In genomic region chr6:96520039-96520850, GRCh38 we compare ENCODE assay signal across 9 cellular contexts. TPM values are rescaled to one million over a fixed set of nuclear protein-coding genes. Genes with fewer than 3 reads are reported as not detected.
DNase-seq lines count a peak whose midpoint lies in the region; ATAC-seq lines count a peak whose summit lies in the region.
"Had no signal": no experiment of that assay in that cellular context is flagged by ENCODE, and none has a peak within 500 bp of the region (broad histone marks: within the 10 kb centered on the region; RNA-seq: fewer than 3 reads in every experiment).

No MANE protein-coding gene starts in this region.

- no peaks in the 10 kb centered on the region for H3K36me3 ChIP-seq in stomach smooth muscle (ENCODE audit: control insufficient read depth in 2 of 2, insufficient read depth in 2 of 2, low read length in 2 of 2)

- no peaks in the 10 kb centered on the region for H3K9me3 ChIP-seq in stomach smooth muscle (ENCODE audit: control insufficient read depth in 2 of 2, low read length in 2 of 2)

- H3K9ac ChIP-seq in stomach smooth muscle (ENCODE audit: low read length in 2 of 2), result peak overlapping the region in 1 of 2 donors; percentile 58

- ATAC-seq in HG03520 (IDR thresholded peaks at IDR 0.05; ENCODE audit: unreplicated experiment), result no peak
- no peak for ATAC-seq in HG02938 (IDR thresholded peaks at IDR 0.05; ENCODE audit: unreplicated experiment)

- no peak overlapping the region for H3K27ac ChIP-seq in stomach smooth muscle (ENCODE audit: low read length)

- H3K4me3 Mint-ChIP-seq in activated T-cell treated with anti-CD3 and anti-CD28 coated beads, Interleukin-2, amount 50 U/mL, for 24 hours, result peak overlapping the region; percentile 99
- peak overlapping the region; percentile 100 for H3K4me3 Mint-ChIP-seq in activated T-helper 1 cell treated with anti-CD3 and anti-CD28 coated beads, Interleukin-12 subunit alpha, Interleukin-12 subunit beta, Interleukin-2, Interleukin-4 antibody, amounts not matched to agents 30 ng/mL and 10 ng/mL and 1 ng/mL, durations not matched to agents 14 hours and 24 hours and 36 hours

- H3K4me1 Mint-ChIP-seq in activated T-cell treated with anti-CD3 and anti-CD28 coated beads, Interleukin-2, amount 50 U/mL, for 24 hours (ENCODE audit: low read depth), result peaks cover 23% of the 10 kb centered on the region
- H3K4me1 Mint-ChIP-seq in activated T-helper 1 cell treated with anti-CD3 and anti-CD28 coated beads, Interleukin-12 subunit alpha, Interleukin-12 subunit beta, Interleukin-2, Interleukin-4 antibody, amounts not matched to agents 30 ng/mL and 10 ng/mL and 1 ng/mL, durations not matched to agents 14 hours and 24 hours and 36 hours (ENCODE audit: low read depth), result peaks cover 24% of the 10 kb centered on the region

- H3K27me3 Mint-ChIP-seq in activated T-cell treated with anti-CD3 and anti-CD28 coated beads, Interleukin-2, amount 50 U/mL, for 24 hours, result no peaks in the 10 kb centered on the region
- H3K27me3 Mint-ChIP-seq in activated T-helper 1 cell treated with anti-CD3 and anti-CD28 coated beads, Interleukin-12 subunit alpha, Interleukin-12 subunit beta, Interleukin-2, Interleukin-4 antibody, amounts not matched to agents 30 ng/mL and 10 ng/mL and 1 ng/mL, durations not matched to agents 14 hours and 24 hours and 36 hours (ENCODE audit: insufficient read depth), result no peaks in the 10 kb centered on the region

- intact Hi-C loops in activated T-helper 1 cell treated with anti-CD3 and anti-CD28 coated beads, Interleukin-12 subunit alpha, Interleukin-12 subunit beta, Interleukin-2, Interleukin-4 antibody, amounts not matched to agents 30 ng/mL and 10 ng/mL and 1 ng/mL, durations not matched to agents 14 hours and 24 hours and 36 hours (cut with micrococcal nuclease), result loop anchor here (2.0 to 5.0 kb wide), 2 partner anchors 215 to 537 kb away; no protein-coding TSS in a partner anchor

- no peaks in the 10 kb centered on the region for H3K9me3 Mint-ChIP-seq in activated T-cell treated with anti-CD3 and anti-CD28 coated beads, Interleukin-2, amount 50 U/mL, for 24 hours
- no peaks in the 10 kb centered on the region for H3K9me3 Mint-ChIP-seq in activated T-helper 1 cell treated with anti-CD3 and anti-CD28 coated beads, Interleukin-12 subunit alpha, Interleukin-12 subunit beta, Interleukin-2, Interleukin-4 antibody, amounts not matched to agents 30 ng/mL and 10 ng/mL and 1 ng/mL, durations not matched to agents 14 hours and 24 hours and 36 hours

- DNase-seq in activated T-cell treated with anti-CD3 and anti-CD28 coated beads, Interleukin-2, amount 50 U/mL, for 24 hours, result no peak
- no peak for DNase-seq in activated T-cell treated with anti-CD3 and anti-CD28 coated beads, Interleukin-2, amount 50 U/mL, for 48 hours
- DNase-seq in activated T-helper 1 cell treated with anti-CD3 and anti-CD28 coated beads, Interleukin-12 subunit alpha, Interleukin-12 subunit beta, Interleukin-2, Interleukin-4 antibody, amounts not matched to agents 30 ng/mL and 10 ng/mL and 1 ng/mL, durations not matched to agents 14 hours and 24 hours and 36 hours (ENCODE audit: low spot score), result no peak
- DNase-seq in iPS-NIHi11 (ENCODE audit: low spot score) (peak; percentile 8), NCI-H1417 treated with DMSO at 0.1 percent for 48 hours (lab: John Stamatoyannopoulos, UW) (no peak)
- DNase-seq: GDM1 had no signal

- peak overlapping the region; percentile 82 to 90 for H3K4me3 ChIP-seq in stomach smooth muscle (ENCODE audit: low read length in 2 of 2)

- peak overlapping the region; percentile 47 for H3K27ac Mint-ChIP-seq in activated T-cell treated with anti-CD3 and anti-CD28 coated beads, Interleukin-2, amount 50 U/mL, for 24 hours
- H3K27ac Mint-ChIP-seq in activated T-helper 1 cell treated with anti-CD3 and anti-CD28 coated beads, Interleukin-12 subunit alpha, Interleukin-12 subunit beta, Interleukin-2, Interleukin-4 antibody, amounts not matched to agents 30 ng/mL and 10 ng/mL and 1 ng/mL, durations not matched to agents 14 hours and 24 hours and 36 hours, result no peak overlapping the region

- no peaks in the 10 kb centered on the region for H3K27me3 ChIP-seq in stomach smooth muscle (ENCODE audit: control insufficient read depth in 1 of 2, insufficient read depth in 2 of 2, low read length in 2 of 2)

- peaks cover 29% of the 10 kb centered on the region for H3K36me3 Mint-ChIP-seq in activated T-cell treated with anti-CD3 and anti-CD28 coated beads, Interleukin-2, amount 50 U/mL, for 24 hours (ENCODE audit: low read depth)
- peaks cover 4% of the 10 kb centered on the region for H3K36me3 Mint-ChIP-seq in activated T-helper 1 cell treated with anti-CD3 and anti-CD28 coated beads, Interleukin-12 subunit alpha, Interleukin-12 subunit beta, Interleukin-2, Interleukin-4 antibody, amounts not matched to agents 30 ng/mL and 10 ng/mL and 1 ng/mL, durations not matched to agents 14 hours and 24 hours and 36 hours (ENCODE audit: low read depth)

- H3K4me1 ChIP-seq in stomach smooth muscle (ENCODE audit: control insufficient read depth, insufficient read depth, low read length), result peaks cover 5% of the 10 kb centered on the region

RNA-seq across cellular contexts. Expression of gene UFL1, which starts 1.4 kb away (rescaled TPM):
- 22.0 and 22.7 TPM in 2 replicates for total RNA-seq in activated T-helper 1 cell treated with anti-CD3 and anti-CD28 coated beads, Interleukin-12 subunit alpha, Interleukin-12 subunit beta, Interleukin-2, Interleukin-4 antibody, amounts not matched to agents 30 ng/mL and 10 ng/mL and 1 ng/mL, durations not matched to agents 14 hours and 24 hours and 36 hours

RNA-seq across cellular contexts. Expression of gene FHL5, which starts 42.7 kb away (rescaled TPM):
- not detected in 2 replicates for total RNA-seq in activated T-helper 1 cell treated with anti-CD3 and anti-CD28 coated beads, Interleukin-12 subunit alpha, Interleukin-12 subunit beta, Interleukin-2, Interleukin-4 antibody, amounts not matched to agents 30 ng/mL and 10 ng/mL and 1 ng/mL, durations not matched to agents 14 hours and 24 hours and 36 hours
